In the genomic region with DNA sequence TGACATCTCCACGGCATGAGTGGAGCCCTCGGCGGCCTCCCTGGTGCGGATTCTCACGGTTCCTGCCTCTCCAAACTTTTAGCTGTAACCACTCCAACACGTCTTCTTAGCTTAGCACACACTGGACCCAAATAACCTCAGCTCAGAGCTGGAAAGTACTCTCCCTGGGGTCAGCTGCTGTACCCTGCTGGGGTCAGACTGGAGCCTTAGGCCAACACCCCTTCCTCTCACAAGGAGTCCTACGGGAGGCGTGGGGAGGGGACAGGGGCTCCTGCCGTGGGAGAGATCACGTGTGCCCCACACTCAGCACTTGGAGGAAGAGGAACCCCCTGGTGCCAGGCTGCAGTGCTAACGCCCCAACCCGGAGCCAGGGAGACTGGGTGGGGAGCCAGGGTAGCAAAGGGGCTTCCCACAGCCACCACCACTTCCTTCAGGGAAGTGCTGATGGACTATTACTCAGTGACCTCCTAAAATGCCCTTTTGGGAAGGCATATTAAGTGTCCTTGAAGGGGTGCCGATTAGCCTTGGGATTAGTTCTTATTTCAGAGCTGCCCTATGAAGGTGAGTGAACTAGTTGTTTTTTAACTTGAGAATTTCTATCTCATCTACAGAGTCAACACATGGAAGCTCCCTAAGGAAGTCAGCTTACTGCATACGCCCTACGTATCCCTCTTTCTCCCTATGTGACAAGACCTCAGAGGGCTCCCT, we compare ENCODE assay signal across 11 cellular contexts.
DNase-seq lines count a peak whose midpoint lies in the region; ATAC-seq, FAIRE-seq and TF ChIP-seq lines count a peak whose summit lies in the region.
"Had no signal": no experiment of that assay in that cellular context is flagged by ENCODE, and none has a peak within 500 bp of the region (broad histone marks: within the 10 kb centered on the region; RNA-seq: fewer than 3 reads in every experiment).

No MANE protein-coding gene starts in this region.

- DNase-seq in ascending aorta (ENCODE audit: low spot score in 2 of 2) = no peak
- peak; percentile 51 to 78 (median 59) for DNase-seq in heart left ventricle
- DNase-seq in neural crest cell (ENCODE audit: low read depth, low spot score) = no peak
- DNase-seq in tibial artery = peak in 1 of 2 donors; percentile 76
- no peak for DNase-seq in small intestine
- no peak for DNase-seq in NCI-H2107 treated with DMSO at 0.1 percent for 48 hours (lab: John Stamatoyannopoulos, UW; ENCODE audit: unreplicated experiment)
- no peak for DNase-seq in H7
- DNase-seq: Caco-2, OCI-M1 had no signal

- H3K27me3 ChIP-seq in ascending aorta (no peaks in the 10 kb centered on the region), heart left ventricle (no peaks in the 10 kb centered on the region), tibial artery (no peaks in the 10 kb centered on the region), small intestine (ENCODE audit: control insufficient read depth in 2 of 2, insufficient read depth in 2 of 2, low read length in 2 of 2) (no peaks in the 10 kb centered on the region), H7 (ENCODE audit: control insufficient read depth, insufficient read depth, low read length) (no peaks in the 10 kb centered on the region)

- H3K36me3 ChIP-seq in ascending aorta (no peaks in the 10 kb centered on the region), heart left ventricle (peaks cover 0 to 20% (median 0%) of the 10 kb centered on the region in 9 donors), tibial artery (no peaks in the 10 kb centered on the region), small intestine (ENCODE audit: control insufficient read depth in 2 of 2, insufficient read depth in 2 of 2, low read length in 2 of 2) (peaks cover 0 to 7% of the 10 kb centered on the region in 2 donors), H7 (replicated peaks; ENCODE audit: control insufficient read depth, insufficient read depth, low read length) (no peaks in the 10 kb centered on the region; the same call in none of the 2 replicates)

- peaks cover 43% of the 10 kb centered on the region for H3K4me1 Mint-ChIP-seq in neural crest cell

- H3K27me3 Mint-ChIP-seq in neural crest cell (ENCODE audit: low read depth) = no peaks in the 10 kb centered on the region

- no peak for TF ChIP-seq POLR2A in heart left ventricle (IDR thresholded peaks at IDR 0.05)

- no peak for FAIRE-seq in small intestine (lab: Jason Lieb, UNC)
- FAIRE-seq: islet of Langerhans had no signal

- peaks cover 4% of the 10 kb centered on the region for H3K36me3 Mint-ChIP-seq in neural crest cell (ENCODE audit: low read depth)

- peak overlapping the region; percentile 11 for H3K4me3 Mint-ChIP-seq in neural crest cell

- no peaks in the 10 kb centered on the region for H3K9me3 Mint-ChIP-seq in neural crest cell

- peak overlapping the region; percentile 84 to 89 for H3K27ac ChIP-seq in ascending aorta
- peak overlapping the region; percentile 76 to 97 (median 86) for H3K27ac ChIP-seq in heart left ventricle
- H3K27ac ChIP-seq in tibial artery = peak overlapping the region; percentile 57 to 77
- H3K27ac ChIP-seq in small intestine (ENCODE audit: low read depth in 1 of 2, low read length in 1 of 2) = peak overlapping the region in 1 of 2 donors; percentile 92

- peak overlapping the region in 1 of 2 donors; percentile 18 for H3K4me3 ChIP-seq in ascending aorta
- peak overlapping the region in 1 of 12 donors; percentile 9 for H3K4me3 ChIP-seq in heart left ventricle
- H3K4me3 ChIP-seq in tibial artery = no peak overlapping the region
- no peak overlapping the region for H3K4me3 ChIP-seq in small intestine (ENCODE audit: low read depth in 1 of 2, low read length in 2 of 2)
- no peak overlapping the region for H3K4me3 ChIP-seq in H7 (ENCODE audit: insufficient read depth, low read depth, low read length)

- no peak for TF ChIP-seq CTCF in ascending aorta (IDR thresholded peaks at IDR 0.05)
- TF ChIP-seq CTCF in heart left ventricle (IDR thresholded peaks at IDR 0.05) = no peak
- no peak for TF ChIP-seq CTCF in neural crest cell (conservative IDR thresholded peaks at IDR 0.05)
- no peak for TF ChIP-seq CTCF in tibial artery (IDR thresholded peaks at IDR 0.05)

- intact Hi-C loops in ascending aorta (cut with DNase I) = no loop called here
- intact Hi-C loops in heart left ventricle (cut with DNase I) = loop anchor here in 9 of 10 donors (2.0 to 10.0 kb wide), 12 partner anchors 33 to 124 kb away; partner anchors contain the start of gene HIC1 (in 1 of the 9)
- intact Hi-C loops in tibial artery (cut with DNase I; ENCODE audit: low total_unique reads) = no loop called here

- WGBS in heart left ventricle, 4 donors = 28 to 39% (median 31%) methylated on average over 15 of the region's 15 CpGs
- WGBS in small intestine, 3 donors = 63 to 87% (median 79%) methylated on average over 15 of the region's 15 CpGs

- peak overlapping the region; percentile 59 for H3K27ac Mint-ChIP-seq in neural crest cell (ENCODE audit: unreplicated experiment)

- H3K9me3 ChIP-seq in ascending aorta (no peaks in the 10 kb centered on the region), heart left ventricle (no peaks in the 10 kb centered on the region), tibial artery (no peaks in the 10 kb centered on the region), small intestine (ENCODE audit: control insufficient read depth, low read depth) (no peaks in the 10 kb centered on the region)
- H3K9me3 ChIP-seq: Caco-2 had no signal

- peak; percentile 5 to 18 (median 8) for ATAC-seq in heart left ventricle
- no peak for ATAC-seq in HG03045 (IDR thresholded peaks at IDR 0.05; ENCODE audit: unreplicated experiment)

- peaks cover 39 to 80% of the 10 kb centered on the region in 2 donors for H3K4me1 ChIP-seq in ascending aorta
- H3K4me1 ChIP-seq in heart left ventricle = peaks cover 33 to 95% (median 88%) of the 10 kb centered on the region in 12 donors
- H3K4me1 ChIP-seq in tibial artery = peaks cover 7 to 92% (median 73%) of the 10 kb centered on the region in 4 donors
- H3K4me1 ChIP-seq in small intestine (ENCODE audit: control insufficient read depth in 2 of 2, insufficient read depth in 1 of 2, low read depth in 1 of 2, low read length in 1 of 2) = peaks cover 0 to 6% of the 10 kb centered on the region in 2 donors

Comparison
In these comparisons a context has a peak if more than half of its experiments do, and no peak if none do; other contexts are left out.
1. DNase-seq: peak in heart left ventricle (5 of 5); none in ascending aorta (0 of 2), neural crest cell (single experiment), small intestine (single experiment), NCI-H2107 treated with DMSO at 0.1 percent for 48 hours (single experiment) and H7 (single experiment).
2. intact Hi-C loops: an anchor here in heart left ventricle (2.0 to 10.0 kb wide); none called in ascending aorta and tibial artery.